ENCODE assay signal across 1 cellular context in genomic region chr4:6840062-6840976, GRCh38.
TF ChIP-seq lines count a peak whose summit lies in the region.

No MANE protein-coding gene starts in this region.

TF ChIP-seq in K562, 482 proteins besides CTCF, POLR2A, EP300 and RAD21 (continued from another document and continues in another):
- TF ChIP-seq GTF3C2 (IDR thresholded peaks at IDR 0.05; ENCODE audit: borderline replicate concordance, extremely low read depth, insufficient read length) (no peak), C11orf30 (IDR thresholded peaks at IDR 0.05; ENCODE audit: low read depth) (no peak), RBM39 (optimal IDR thresholded peaks at IDR 0.05; ENCODE audit: low read depth, low read length) (no peak), NR0B1 (IDR thresholded peaks at IDR 0.05; ENCODE audit: partially characterized antibody) (no peak), TBP (optimal IDR thresholded peaks at IDR 0.05; ENCODE audit: low read depth, low read length) (no peak), ZKSCAN3 (CRISPR knock-in tag; IDR thresholded peaks at IDR 0.05) (no peak), MYNN (IDR thresholded peaks at IDR 0.05) (no peak), MYNN (CRISPR knock-in tag; IDR thresholded peaks at IDR 0.05) (no peak), MTA3 (IDR thresholded peaks at IDR 0.05; ENCODE audit: borderline replicate concordance) (0 out of 2 replicates have a peak, but pooled peaks have one; percentile 23), ETS2 (tag; IDR thresholded peaks at IDR 0.05; ENCODE audit: borderline replicate concordance, poor library complexity, severe bottlenecking) (no peak), ETV5 (CRISPR knock-in tag; IDR thresholded peaks at IDR 0.05; ENCODE audit: low read depth) (no peak), MECOM (CRISPR knock-in tag; IDR thresholded peaks at IDR 0.05) (no peak), FOXK1 (CRISPR knock-in tag; IDR thresholded peaks at IDR 0.05; ENCODE audit: borderline replicate concordance) (no peak), MYBL2 (IDR thresholded peaks at IDR 0.05; ENCODE audit: low read depth) (no peak), MYBL2 (CRISPR knock-in tag; IDR thresholded peaks at IDR 0.05; ENCODE audit: borderline replicate concordance) (no peak), PATZ1 (CRISPR knock-in tag; IDR thresholded peaks at IDR 0.05; ENCODE audit: borderline replicate concordance) (no peak), ETV1 (tag; conservative IDR thresholded peaks at IDR 0.05; ENCODE audit: low read depth) (no peak), SRF (CRISPR knock-in tag; IDR thresholded peaks at IDR 0.05) (no peak), SMC3 (conservative IDR thresholded peaks at IDR 0.05; ENCODE audit: insufficient read depth, low read depth, low read length) (no peak), PRMT5 (CRISPR knock-in tag; IDR thresholded peaks at IDR 0.05) (no peak), ZNF12 (CRISPR knock-in tag; IDR thresholded peaks at IDR 0.05) (no peak), MEF2D (tag; conservative IDR thresholded peaks at IDR 0.05; ENCODE audit: low read depth) (no peak), STAT6 (CRISPR knock-in tag; IDR thresholded peaks at IDR 0.05) (no peak), THAP12 (CRISPR knock-in tag; IDR thresholded peaks at IDR 0.05) (no peak), ZNF212 (CRISPR knock-in tag; IDR thresholded peaks at IDR 0.05) (no peak), SIN3A (IDR thresholded peaks at IDR 0.05; ENCODE audit: borderline replicate concordance in 2 of 2, control insufficient read depth in 1 of 2, low read depth in 2 of 2, low read length in 2 of 2) (0 out of 4 replicates have a peak, but pooled peaks of 1 of the 2 experiments have one; percentile 30), DPF2 (IDR thresholded peaks at IDR 0.05) (peak; percentile 41; the same call in 1 of the 2 replicates), MAFF (IDR thresholded peaks at IDR 0.05; ENCODE audit: low read length) (no peak), MXD1 (CRISPR knock-in tag; IDR thresholded peaks at IDR 0.05; ENCODE audit: borderline replicate concordance, poor library complexity, severe bottlenecking) (no peak), ZBTB12 (CRISPR knock-in tag; IDR thresholded peaks at IDR 0.05) (no peak), CBX3 (IDR thresholded peaks at IDR 0.05; ENCODE audit: borderline replicate concordance in 1 of 2, low read length in 2 of 2) (no peak), RREB1 (CRISPR knock-in tag; IDR thresholded peaks at IDR 0.05) (no peak), ZBTB2 (IDR thresholded peaks at IDR 0.05) (no peak), DACH1 (IDR thresholded peaks at IDR 0.05; ENCODE audit: partially characterized antibody) (no peak), ZNF124 (CRISPR knock-in tag; IDR thresholded peaks at IDR 0.05) (no peak), ARID1B (IDR thresholded peaks at IDR 0.05) (peak; percentile 27; the same call in 1 of the 2 replicates), STAT5B (CRISPR knock-in tag; IDR thresholded peaks at IDR 0.05) (no peak), SOX6 (IDR thresholded peaks at IDR 0.05) (peak; percentile 10; the same call in 1 of the 2 replicates)
